ENCODE assay signal across 8 cellular contexts in the genomic region with DNA sequence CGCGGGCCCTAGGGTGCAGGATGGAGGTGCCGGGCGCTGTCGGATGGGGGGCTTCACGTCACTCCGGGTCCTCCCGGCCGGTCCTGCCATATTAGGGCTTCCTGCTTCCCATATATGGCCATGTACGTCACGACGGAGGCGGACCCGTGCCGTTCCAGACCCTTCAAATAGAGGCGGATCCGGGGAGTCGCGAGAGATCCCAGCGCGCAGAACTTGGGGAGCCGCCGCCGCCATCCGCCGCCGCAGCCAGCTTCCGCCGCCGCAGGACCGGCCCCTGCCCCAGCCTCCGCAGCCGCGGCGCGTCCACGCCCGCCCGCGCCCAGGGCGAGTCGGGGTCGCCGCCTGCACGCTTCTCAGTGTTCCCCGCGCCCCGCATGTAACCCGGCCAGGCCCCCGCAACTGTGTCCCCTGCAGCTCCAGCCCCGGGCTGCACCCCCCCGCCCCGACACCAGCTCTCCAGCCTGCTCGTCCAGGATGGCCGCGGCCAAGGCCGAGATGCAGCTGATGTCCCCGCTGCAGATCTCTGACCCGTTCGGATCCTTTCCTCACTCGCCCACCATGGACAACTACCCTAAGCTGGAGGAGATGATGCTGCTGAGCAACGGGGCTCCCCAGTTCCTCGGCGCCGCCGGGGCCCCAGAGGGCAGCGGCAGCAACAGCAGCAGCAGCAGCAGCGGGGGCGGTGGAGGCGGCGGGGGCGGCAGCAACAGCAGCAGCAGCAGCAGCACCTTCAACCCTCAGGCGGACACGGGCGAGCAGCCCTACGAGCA. TPM values are rescaled to one million over a fixed set of nuclear protein-coding genes. Genes with fewer than 3 reads are reported as not detected.
DNase-seq lines count a peak whose midpoint lies in the region; ATAC-seq, FAIRE-seq and TF ChIP-seq lines count a peak whose summit lies in the region.

A gene (plus strand): TSS at position 192 of the 770 bp plus-strand sequence. CDS start 283 bp downstream, at position 475.

- no peak within 1 kb of the TSS for H2AFZ ChIP-seq in HepG2 (ENCODE audit: low read length)

- TF ChIP-seq CTCF in HepG2 (CRISPR knock-in tag; IDR thresholded peaks at IDR 0.05): no peak

- H3K4me3 ChIP-seq in HepG2 (replicated peaks in 1 of 3; ENCODE audit: insufficient read depth in 1 of 3, low read depth in 2 of 3, low read length in 3 of 3): peak within 1 kb of the TSS; percentile 69 to 91 (median 78)

- H4K20me1 ChIP-seq in HepG2 (ENCODE audit: insufficient read depth, low read length): peaks cover 3% of the 10 kb centered on the region; the same call in 1 of the 2 replicates

- peaks cover 3% of the 10 kb centered on the region for H3K79me2 ChIP-seq in HepG2 (ENCODE audit: insufficient read depth, low read length)

- CTCF ChIA-PET in HepG2 (lab: Yijun Ruan, JAX; ENCODE audit: low intra/inter-chr PET ratio, low total read pairs): interaction anchor here (2.5 kb wide), 1 partner anchor 38 kb away, joined by 29 read pairs; no protein-coding TSS in a partner anchor

- no TSS peak for BruUV-seq in HepG2 (replicated peaks; lab: Mats Ljungman, UMichigan)

- 0% methylated on average over 3 of the region's 76 CpGs for WGBS in HepG2 (ENCODE audit: low lambda C conversion rate)

- peak within 1 kb of the TSS; percentile 95 for H3K27ac ChIP-seq in HepG2 (ENCODE audit: extremely low read length, insufficient read depth, low read length)

- peak; percentile 23 for FAIRE-seq in HepG2 (lab: Jason Lieb, UNC)

- H3K4me1 ChIP-seq in HepG2 (ENCODE audit: insufficient read depth, low read length): peaks cover 50% of the 10 kb centered on the region

- POLR2A ChIA-PET in HepG2 (lab: Yijun Ruan, JAX): interaction anchor here (0.6 to 4.0 kb wide), 17 partner anchors 16 to 808 kb away, joined by 3 to 58 read pairs (median 4); a partner anchor contains a TSS

- ATAC-seq in GM19351 (IDR thresholded peaks at IDR 0.05; ENCODE audit: unreplicated experiment) (peak; percentile 64), HG03469 (IDR thresholded peaks at IDR 0.05; ENCODE audit: unreplicated experiment) (peak; percentile 29), HepG2 (peak; percentile 59)

- TF ChIP-seq POLR2A in HepG2 (IDR thresholded peaks at IDR 0.05; ENCODE audit: insufficient read depth in 1 of 2, low read depth in 2 of 2, low read length in 2 of 2): peak in 1 of 2 experiments; percentile 83; a peak in 2 of 4 replicates

- peak within 1 kb of the TSS; percentile 98 for H3K4me2 ChIP-seq in HepG2 (ENCODE audit: low read depth, low read length)

- peak within 1 kb of the TSS; percentile 86 for H3K9ac ChIP-seq in HepG2 (ENCODE audit: insufficient read depth, low read depth, low read length)

- H3K9me3 ChIP-seq in HepG2 (ENCODE audit: low read length): no peaks in the 10 kb centered on the region

- peaks cover 0 to 7% of the 10 kb centered on the region in 2 experiments; a peak in 2 of 5 replicates for H3K36me3 ChIP-seq in HepG2 (replicated peaks in 1 of 2; ENCODE audit: control insufficient read depth in 1 of 2, insufficient read depth in 2 of 2, low read length in 2 of 2)

- peak; percentile 56; the same call in 1 of the 2 replicates for TF ChIP-seq RAD21 in HepG2 (CRISPR knock-in tag; IDR thresholded peaks at IDR 0.05)

- TF ChIP-seq EP300 in HepG2 (IDR thresholded peaks at IDR 0.05; ENCODE audit: low read depth in 2 of 2, low read length in 2 of 2): no peak
- no peak for TF ChIP-seq EP300 in HepG2 (CRISPR knock-in tag; IDR thresholded peaks at IDR 0.05; ENCODE audit: borderline replicate concordance)

- peak; percentile 93 to 100 (median 99) for DNase-seq in C1 segment of cervical spinal cord (lab: John Stamatoyannopoulos, UW)
- peak; percentile 94 for DNase-seq in NCI-H748 (lab: John Stamatoyannopoulos, UW; ENCODE audit: unreplicated experiment)
- DNase-seq in activated CD4-positive, alpha-beta T cell treated with anti-CD3 and anti-CD28 coated beads, Interleukin-2, amount 50 U/mL, for 24 hours (ENCODE audit: low read depth in 1 of 2, low spot score in 1 of 2): peak; percentile 94 to 95
- peak; percentile 93 for DNase-seq in dedifferentiated amniotic fluid mesenchymal stem cell (ENCODE audit: extremely low spot score)
- DNase-seq in HepG2 (ENCODE audit: low spot score): peak; percentile 88
- peak; percentile 91 to 94 for DNase-seq in stimulated activated CD4-positive, alpha-beta T cell treated with anti-CD3 and anti-CD28 coated beads, Interleukin-2, amount 100 ng/mL, for 48 hours

- intact Hi-C loops in HepG2 (cut with micrococcal nuclease; ENCODE audit: unreplicated experiment): loop anchor here (1.0 to 2.0 kb wide), 2 partner anchors 28 to 77 kb away; a partner anchor contains a TSS

- no peaks in the 10 kb centered on the region for H3K27me3 ChIP-seq in HepG2 (ENCODE audit: control insufficient read depth in 1 of 2, insufficient read depth in 2 of 2, low read length in 2 of 2)

- in situ Hi-C loops in HepG2 (cut with HindIII; ENCODE audit: extremely low pct_ligation_motif_present, low pct_unique_long_range_greater_than_20kb): loop anchor here (5.0 kb wide), 1 partner anchor 37 kb away; no protein-coding TSS in a partner anchor

TF ChIP-seq in HepG2, 621 proteins besides CTCF, POLR2A, EP300 and RAD21 (continues in another document):
- TF ChIP-seq, protein P1, sequence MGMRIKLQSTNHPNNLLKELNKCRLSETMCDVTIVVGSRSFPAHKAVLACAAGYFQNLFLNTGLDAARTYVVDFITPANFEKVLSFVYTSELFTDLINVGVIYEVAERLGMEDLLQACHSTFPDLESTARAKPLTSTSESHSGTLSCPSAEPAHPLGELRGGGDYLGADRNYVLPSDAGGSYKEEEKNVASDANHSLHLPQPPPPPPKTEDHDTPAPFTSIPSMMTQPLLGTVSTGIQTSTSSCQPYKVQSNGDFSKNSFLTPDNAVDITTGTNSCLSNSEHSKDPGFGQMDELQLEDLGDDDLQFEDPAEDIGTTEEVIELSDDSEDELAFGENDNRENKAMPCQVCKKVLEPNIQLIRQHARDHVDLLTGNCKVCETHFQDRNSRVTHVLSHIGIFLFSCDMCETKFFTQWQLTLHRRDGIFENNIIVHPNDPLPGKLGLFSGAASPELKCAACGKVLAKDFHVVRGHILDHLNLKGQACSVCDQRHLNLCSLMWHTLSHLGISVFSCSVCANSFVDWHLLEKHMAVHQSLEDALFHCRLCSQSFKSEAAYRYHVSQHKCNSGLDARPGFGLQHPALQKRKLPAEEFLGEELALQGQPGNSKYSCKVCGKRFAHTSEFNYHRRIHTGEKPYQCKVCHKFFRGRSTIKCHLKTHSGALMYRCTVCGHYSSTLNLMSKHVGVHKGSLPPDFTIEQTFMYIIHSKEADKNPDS (CRISPR knock-in tag; IDR thresholded peaks at IDR 0.05): peak; percentile 22; the same call in 1 of the 2 replicates
- TF ChIP-seq RFXAP (CRISPR knock-in tag; IDR thresholded peaks at IDR 0.05; ENCODE audit: borderline replicate concordance) (peak; percentile 12; the same call in 1 of the 2 replicates), AGO2 (optimal IDR thresholded peaks at IDR 0.05; ENCODE audit: low read depth, low read length) (peak; percentile 75)

RNA-seq across cellular contexts. Expression of the gene that starts here (rescaled TPM):
- 4.5 and 5.6 TPM in 2 replicates for total RNA-seq in HepG2 (2016; rRNA removed; fragmentation: Illumina TruSeq; extraction: Trizol)
- 1.2 and 1.5 TPM in 2 replicates for total RNA-seq in HepG2 (2016; cell fraction: cytosol; rRNA removed; fragmentation: Illumina TruSeq; extraction: Trizol; ENCODE audit: low read depth)
- total RNA-seq in HepG2 (2016; cell fraction: insoluble cytoplasmic fraction; rRNA removed; fragmentation: Illumina TruSeq; extraction: Trizol): 3.9 and 5.3 TPM in 2 replicates
- 6.1 and 7.2 TPM in 2 replicates for total RNA-seq in HepG2 (2016; cell fraction: membrane; rRNA removed; fragmentation: Illumina TruSeq; extraction: Trizol)
- 12.2 and 14.1 TPM in 2 replicates for total RNA-seq in HepG2 (2016; cell fraction: nucleus; rRNA removed; fragmentation: Illumina TruSeq; extraction: Trizol)
- polyA plus RNA-seq in HepG2 (2011; rRNA removed): 4.1 and 6.0 TPM in 2 replicates
- polyA plus RNA-seq in HepG2 (2011; cell fraction: cytosol; rRNA removed): 3.2 TPM in 2 replicates
- polyA plus RNA-seq in HepG2 (2011; cell fraction: nucleus; rRNA removed): 15.1 and 28.0 TPM in 2 replicates
- 8.0 and 12.9 TPM in 2 replicates for polyA plus RNA-seq in HepG2 (2012)
- 7.1 and 8.0 TPM in 2 replicates for polyA plus RNA-seq in HepG2 (2016; cell fraction: cytosol; fragmentation: Illumina TruSeq; extraction: Trizol; ENCODE audit: low read depth)
- 24.2 and 37.9 TPM in 2 replicates for polyA plus RNA-seq in HepG2 (2016; cell fraction: insoluble cytoplasmic fraction; fragmentation: Illumina TruSeq; extraction: Trizol; ENCODE audit: low read depth)
- polyA plus RNA-seq in HepG2 (2016; cell fraction: membrane; fragmentation: Illumina TruSeq; extraction: Trizol; ENCODE audit: low read depth): 26.2 and 30.0 TPM in 2 replicates
- polyA plus RNA-seq in HepG2 (2016; cell fraction: nucleus; fragmentation: Illumina TruSeq; extraction: Trizol; ENCODE audit: insufficient read depth, low read depth): 86.2 and 90.3 TPM in 2 replicates
- polyA minus RNA-seq in HepG2 (2011; rRNA and poly(A)+ RNA removed; ENCODE audit: low replicate concordance): 0.91 and 8.0 TPM in 2 replicates
- 7.8 and 10.3 TPM in 2 replicates for polyA minus RNA-seq in HepG2 (2011; cell fraction: cytosol; rRNA and poly(A)+ RNA removed)
- 5.7 and 14.2 TPM in 2 replicates for polyA minus RNA-seq in HepG2 (2011; cell fraction: nucleus; rRNA and poly(A)+ RNA removed)

Comparison
In these comparisons a context has a peak if more than half of its experiments do, and no peak if none do; other contexts are left out.
1. Peak in every context shown above with its lines: DNase-seq, ATAC-seq, H3K4me3 ChIP-seq and H3K27ac ChIP-seq.